25 cellular contexts compared by ENCODE assay signal in genomic region chr3:141326123-141326522, GRCh38. TPM values are rescaled to one million over a fixed set of nuclear protein-coding genes. Genes with fewer than 3 reads are reported as not detected.
DNase-seq lines count a peak whose midpoint lies in the region; ATAC-seq, FAIRE-seq and TF ChIP-seq lines count a peak whose summit lies in the region.
"Had no signal": no experiment of that assay in that cellular context is flagged by ENCODE, and none has a peak within 500 bp of the region (broad histone marks: within the 10 kb centered on the region; RNA-seq: fewer than 3 reads in every experiment).

No MANE protein-coding gene starts in this region.

- POLR2A ChIA-PET in WTC11 (lab: Charles Lee): no interaction called here

- H3K4me3 ChIP-seq in kidney epithelial cell (ENCODE audit: low read depth, low read length): peak overlapping the region; percentile 51
- no peak overlapping the region for H3K4me3 ChIP-seq in pancreas
- no peak overlapping the region for H3K4me3 ChIP-seq in stomach
- H3K4me3 ChIP-seq: cardiac muscle cell, ovary, upper lobe of right lung had no signal

- H3K9me3 Mint-ChIP-seq in WTC11: no peaks in the 10 kb centered on the region
- no peaks in the 10 kb centered on the region for H3K9me3 Mint-ChIP-seq in mesothelial cell of epicardium
- H3K9me3 Mint-ChIP-seq: activated naive CD4-positive, alpha-beta T cell treated with anti-CD3 and anti-CD28 coated beads for 36 hours; CD14-positive monocyte; immature natural killer cell; naive B cell had no signal

- CTCF ChIA-PET in WTC11 (lab: Charles Lee): interaction anchor here (0.7 kb wide), 1 partner anchor 35 kb away, joined by 3 read pairs; no protein-coding TSS in a partner anchor

- H3K27me3 Mint-ChIP-seq in WTC11 (ENCODE audit: low read depth) (no peaks in the 10 kb centered on the region), mesothelial cell of epicardium (ENCODE audit: low read depth) (no peaks in the 10 kb centered on the region)

- FAIRE-seq in pancreas (lab: Jason Lieb, UNC): peak; percentile 70

- TF ChIP-seq POLR2A in stomach (IDR thresholded peaks at IDR 0.05): no peak

- intact Hi-C loops in pancreas (cut with DNase I) (no loop called here), stomach (cut with DNase I; ENCODE audit: low total_unique reads) (no loop called here)

- H3K4me3 Mint-ChIP-seq in WTC11 (no peak overlapping the region), mesothelial cell of epicardium (no peak overlapping the region)
- H3K4me3 Mint-ChIP-seq: activated naive CD4-positive, alpha-beta T cell treated with anti-CD3 and anti-CD28 coated beads for 36 hours; CD14-positive monocyte; immature natural killer cell had no signal

- H3K36me3 Mint-ChIP-seq in WTC11 (no peaks in the 10 kb centered on the region), mesothelial cell of epicardium (no peaks in the 10 kb centered on the region)
- H3K36me3 Mint-ChIP-seq: CD14-positive monocyte, immature natural killer cell, naive B cell had no signal

- H3K27ac Mint-ChIP-seq in WTC11 (no peak overlapping the region), mesothelial cell of epicardium (no peak overlapping the region)
- H3K27ac Mint-ChIP-seq: activated naive CD4-positive, alpha-beta T cell treated with anti-CD3 and anti-CD28 coated beads for 36 hours; CD14-positive monocyte; immature natural killer cell; naive B cell had no signal

- peak; percentile 46 for DNase-seq in Caki2 (ENCODE audit: low read depth)
- no peak for DNase-seq in WTC11 (ENCODE audit: low spot score)
- DNase-seq in kidney epithelial cell (ENCODE audit: low read depth): no peak
- DNase-seq in pancreas: no peak
- no peak for DNase-seq in iPS-NIHi7 (ENCODE audit: extremely low spot score)
- DNase-seq in mesothelial cell of epicardium (ENCODE audit: low spot score in 2 of 2, unreplicated experiment in 2 of 2): no peak
- DNase-seq in stomach: no peak
- DNase-seq: activated CD4-positive, alpha-beta T cell treated with anti-CD3 and anti-CD28 coated beads for 1 hour; activated CD8-positive, alpha-beta memory T cell treated with anti-CD3 and anti-CD28 coated beads for 24 hours; activated naive CD4-positive, alpha-beta T cell treated with anti-CD3 and anti-CD28 coated beads for 36 hours; activated T-cell treated with anti-CD3 and anti-CD28 coated beads, Interleukin-2, amount 50 U/mL, for 48 hours; amniotic stem cell; immature natural killer cell; KG1; MV-4-11; naive B cell; NCI-H1694; NCI-H2171; NCI-H524 treated with DMSO at 0.1 percent for 48 hours; ovary; upper lobe of right lung had no signal

- TF ChIP-seq CTCF in WTC11 (IDR thresholded peaks at IDR 0.05) (no peak), kidney epithelial cell (IDR thresholded peaks at IDR 0.05; ENCODE audit: insufficient read depth, low read length, poor library complexity, severe bottlenecking) (no peak), pancreas (IDR thresholded peaks at IDR 0.05) (no peak), mesothelial cell of epicardium (IDR thresholded peaks at IDR 0.05; ENCODE audit: unreplicated experiment) (no peak), stomach (IDR thresholded peaks at IDR 0.05) (no peak)

- ATAC-seq in WTC11: peak; percentile 65
- ATAC-seq in pancreas: peak; percentile 66 to 85 (median 78)
- no peak for ATAC-seq in HG02798 (IDR thresholded peaks at IDR 0.05; ENCODE audit: poor library complexity, unreplicated experiment)
- ATAC-seq: sciatic nerve, upper lobe of right lung had no signal

- in situ Hi-C loops in Caki2 (cut with HindIII; ENCODE audit: low pct_unique_long_range_greater_than_20kb, low sequenced_read_pairs): no loop called here

- no peaks in the 10 kb centered on the region for H3K9me3 ChIP-seq in pancreas
- no peaks in the 10 kb centered on the region for H3K9me3 ChIP-seq in stomach
- H3K9me3 ChIP-seq: ovary, upper lobe of right lung had no signal

- H3K36me3 ChIP-seq in kidney epithelial cell (ENCODE audit: control insufficient read depth, insufficient read depth, low read length) (no peaks in the 10 kb centered on the region), pancreas (no peaks in the 10 kb centered on the region), stomach (no peaks in the 10 kb centered on the region)
- H3K36me3 ChIP-seq: cardiac muscle cell, ovary, upper lobe of right lung had no signal

- peak overlapping the region in 2 of 4 donors; percentile 37 to 59 for H3K27ac ChIP-seq in pancreas
- H3K27ac ChIP-seq in stomach: no peak overlapping the region
- H3K27ac ChIP-seq: cardiac muscle cell, ovary, upper lobe of right lung had no signal

- H3K4me1 ChIP-seq in pancreas (peaks cover 30 to 36% (median 33%) of the 10 kb centered on the region in 3 donors), stomach (peaks cover 0 to 13% (median 5%) of the 10 kb centered on the region in 4 donors)

- TF ChIP-seq EP300 in stomach (IDR thresholded peaks at IDR 0.05): no peak

- no peaks in the 10 kb centered on the region for H3K27me3 ChIP-seq in kidney epithelial cell (ENCODE audit: control insufficient read depth, insufficient read depth, low read length)
- no peaks in the 10 kb centered on the region for H3K27me3 ChIP-seq in pancreas
- H3K27me3 ChIP-seq in stomach: no peaks in the 10 kb centered on the region
- H3K27me3 ChIP-seq: cardiac muscle cell, ovary, upper lobe of right lung had no signal

- H3K4me1 Mint-ChIP-seq in WTC11: peaks cover 23% of the 10 kb centered on the region
- peaks cover 12% of the 10 kb centered on the region for H3K4me1 Mint-ChIP-seq in mesothelial cell of epicardium
- H3K4me1 Mint-ChIP-seq: CD14-positive monocyte, immature natural killer cell had no signal

TF ChIP-seq in WTC11, 78 proteins besides CTCF, POLR2A, EP300 and RAD21 (continues in another document):
- TF ChIP-seq MYBL2 (CRISPR knock-in tag; IDR thresholded peaks at IDR 0.05) (no peak), ZNF512 (CRISPR knock-in tag; IDR thresholded peaks at IDR 0.05; ENCODE audit: borderline replicate concordance) (no peak), ZBTB21 (CRISPR knock-in tag; IDR thresholded peaks at IDR 0.05; ENCODE audit: borderline replicate concordance) (no peak), USF2 (CRISPR knock-in tag; IDR thresholded peaks at IDR 0.05) (no peak), FOXP1 (CRISPR knock-in tag; IDR thresholded peaks at IDR 0.05; ENCODE audit: borderline replicate concordance) (no peak), ZNF263 (CRISPR knock-in tag; IDR thresholded peaks at IDR 0.05; ENCODE audit: low read depth) (no peak), ATF3 (CRISPR knock-in tag; conservative IDR thresholded peaks at IDR 0.05) (no peak), ZNF396 (CRISPR knock-in tag; IDR thresholded peaks at IDR 0.05; ENCODE audit: borderline replicate concordance) (no peak), IRF2 (CRISPR knock-in tag; IDR thresholded peaks at IDR 0.05; ENCODE audit: borderline replicate concordance, low read depth) (no peak), ATF6 (CRISPR knock-in tag; IDR thresholded peaks at IDR 0.05) (no peak), EMX1 (CRISPR knock-in tag; IDR thresholded peaks at IDR 0.05) (no peak), PRRX2 (CRISPR knock-in tag; IDR thresholded peaks at IDR 0.05) (no peak)

RNA-seq across cellular contexts. Expression of gene ZBTB38, which starts 42.2 kb away (rescaled TPM):
- 23.6 and 38.7 TPM in 2 replicates for total RNA-seq in Caki2 (2014; rRNA removed; shearing (Covaris generic); ENCODE audit: low replicate concordance)
- total RNA-seq in WTC11 (2021) (10.5 to 12.3 TPM (median 11.6 TPM) in 3 replicates), kidney epithelial cell (85.4 and 87.0 TPM in 2 replicates), pancreas (10 to 100 TPM; 29.4 to 46.8 (median 31.7) TPM), mesothelial cell of epicardium (44.4 to 46.7 TPM (median 46.3 TPM) in 3 replicates), stomach (100 to 1,000 TPM in 1 of 5 donors, 10 to 100 TPM in 4; 26.9 to 253 (median 64.3) TPM)
- polyA plus RNA-seq in pancreas (10 to 100 TPM in 1 of 2 donors, 1 to 10 TPM in 1; 5.7 to 11.2 TPM), stomach (10 to 100 TPM in 1 of 3 donors, 1 to 10 TPM in 2; 5.3 to 10.7 (median 9.5) TPM)
